ENCODE assay signal across 1 cellular context in the genomic region with DNA sequence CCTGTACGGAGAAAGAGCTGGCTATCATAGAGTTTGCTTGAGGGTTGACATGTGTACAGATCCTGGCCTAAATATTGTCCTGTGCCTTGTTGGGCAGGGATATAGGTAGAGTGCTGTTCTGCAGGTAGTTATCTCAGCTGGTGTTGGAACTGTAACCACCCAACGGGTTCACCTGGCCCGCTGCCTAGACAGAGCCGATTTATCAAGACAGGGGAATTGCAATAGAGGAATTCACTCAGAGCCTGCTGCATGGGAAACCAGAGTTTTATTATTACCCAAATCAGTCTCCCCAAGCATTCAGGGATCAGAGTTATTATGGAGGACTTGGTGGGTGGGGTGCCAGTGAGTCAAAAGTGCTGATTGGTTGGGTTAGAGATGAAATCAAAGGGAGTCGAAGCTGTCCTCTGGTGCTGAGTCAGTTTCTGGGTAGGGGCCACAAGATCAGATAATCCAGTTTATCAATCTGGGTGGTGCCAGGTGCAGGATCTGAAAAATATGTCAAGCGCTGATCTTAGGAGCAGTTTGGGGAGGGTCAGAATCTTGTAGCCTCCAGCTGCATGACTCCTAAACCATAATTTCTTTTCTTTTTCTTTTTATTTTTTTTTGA.
TF ChIP-seq lines count a peak whose summit lies in the region.

No MANE protein-coding gene starts in this region.

TF ChIP-seq in K562, 482 proteins besides CTCF, POLR2A, EP300 and RAD21 (continued from another document):
- TF ChIP-seq MAFG (tag; conservative IDR thresholded peaks at IDR 0.05) (0 out of 2 replicates have a peak, but pooled peaks have one; percentile 7), LCOR (CRISPR knock-in tag; IDR thresholded peaks at IDR 0.05) (no peak), NFE2 (IDR thresholded peaks at IDR 0.05; ENCODE audit: low read depth) (peak; percentile 54), ZNF316 (IDR thresholded peaks at IDR 0.05) (peak; percentile 42; the same call in 1 of the 2 replicates), CBFA2T3 (IDR thresholded peaks at IDR 0.05) (peak; percentile 20; the same call in 1 of the 2 replicates), ETV5 (CRISPR knock-in tag; IDR thresholded peaks at IDR 0.05; ENCODE audit: low read depth) (no peak), ZNF586 (CRISPR knock-in tag; conservative IDR thresholded peaks at IDR 0.05) (no peak)
